In genomic region chr6:84082693-84083265, GRCh38 we compare ENCODE assay signal across 20 cellular contexts. TPM values are rescaled to one million over a fixed set of nuclear protein-coding genes. Genes with fewer than 3 reads are reported as not detected.
A peak's percentile ranks its signal among the peaks of the same experiment; 100 is the strongest.
DNase-seq lines count a peak whose midpoint lies in the region; ATAC-seq, FAIRE-seq and TF ChIP-seq lines count a peak whose summit lies in the region.
"Had no signal": no experiment of that assay in that cellular context is flagged by ENCODE, and none has a peak within 500 bp of the region (broad histone marks: within the 10 kb centered on the region; RNA-seq: fewer than 3 reads in every experiment).

No MANE protein-coding gene starts in this region.

- intact Hi-C loops in Caco-2 (cut with micrococcal nuclease; ENCODE audit: unreplicated experiment), result no loop called here
- intact Hi-C loops in activated CD8-positive, alpha-beta T cell treated with anti-CD3 and anti-CD28 coated beads for 36 hours (cut with micrococcal nuclease), result no loop called here
- intact Hi-C loops in left cardiac atrium (cut with DNase I), result no loop called here
- intact Hi-C loops in thyroid gland (cut with DNase I), result no loop called here

- no peaks in the 10 kb centered on the region for H3K79me2 ChIP-seq in keratinocyte (ENCODE audit: control insufficient read depth, insufficient read depth, low read length)

- no peaks in the 10 kb centered on the region for H3K9me1 ChIP-seq in keratinocyte (ENCODE audit: control insufficient read depth, extremely low read depth, insufficient read depth, low read length)

- dilution Hi-C loops in keratinocyte (cut with MboI; ENCODE audit: extremely low pct_ligation_motif_present, low sequenced_read_pairs), result no loop called here

- H3K9me3 Mint-ChIP-seq in Caco-2 (ENCODE audit: unreplicated experiment), result no peaks in the 10 kb centered on the region
- no peaks in the 10 kb centered on the region for H3K9me3 Mint-ChIP-seq in activated CD8-positive, alpha-beta T cell treated with anti-CD3 and anti-CD28 coated beads for 36 hours
- H3K9me3 Mint-ChIP-seq: effector memory CD8-positive, alpha-beta T cell; stimulated activated naive CD8-positive, alpha-beta T cell treated with anti-CD3 and anti-CD28 coated beads, Interleukin-15, Interleukin-2, amounts not matched to agents 100 ng/mL and 50 ng/mL, for 24 hours had no signal

- H3K4me2 ChIP-seq in keratinocyte (ENCODE audit: control insufficient read depth, extremely low read depth, insufficient read depth, low read depth, low read length), result peak overlapping the region; percentile 13

- H3K36me3 ChIP-seq in Caco-2 (ENCODE audit: control insufficient read depth, insufficient read depth, low read length) (no peaks in the 10 kb centered on the region), keratinocyte (ENCODE audit: control insufficient read depth in 2 of 2, extremely low read depth in 1 of 2, insufficient read depth in 2 of 2, low read length in 2 of 2) (no peaks in the 10 kb centered on the region), thyroid gland (no peaks in the 10 kb centered on the region)
- H3K36me3 ChIP-seq: Peyer's patch had no signal

- peaks cover 11% of the 10 kb centered on the region for H3K4me1 Mint-ChIP-seq in Caco-2 (ENCODE audit: low read depth, unreplicated experiment)
- H3K4me1 Mint-ChIP-seq in activated CD8-positive, alpha-beta T cell treated with anti-CD3 and anti-CD28 coated beads for 36 hours (ENCODE audit: low read depth), result no peaks in the 10 kb centered on the region

- no peak for FAIRE-seq in keratinocyte (lab: Jason Lieb, UNC)

- H3K27ac ChIP-seq in keratinocyte (ENCODE audit: control insufficient read depth, insufficient read depth, low read length), result no peak overlapping the region
- no peak overlapping the region for H3K27ac ChIP-seq in thyroid gland
- H3K27ac ChIP-seq: Peyer's patch had no signal

- no peak for ATAC-seq in activated CD8-positive, alpha-beta T cell treated with anti-CD3 and anti-CD28 coated beads for 36 hours
- no peak for ATAC-seq in left cardiac atrium
- ATAC-seq: effector memory CD8-positive, alpha-beta T cell; left colon; mucosa of descending colon; sciatic nerve had no signal

- peaks cover 20% of the 10 kb centered on the region for H3K4me1 ChIP-seq in Caco-2
- H3K4me1 ChIP-seq in keratinocyte (ENCODE audit: control insufficient read depth, extremely low read depth, insufficient read depth, low read length), result peaks cover 4% of the 10 kb centered on the region
- no peaks in the 10 kb centered on the region for H3K4me1 ChIP-seq in thyroid gland
- H3K4me1 ChIP-seq: Peyer's patch had no signal

- peak overlapping the region; percentile 28 for H2AFZ ChIP-seq in keratinocyte (ENCODE audit: control insufficient read depth, low read length)

- no peak for TF ChIP-seq POLR2A in thyroid gland (IDR thresholded peaks at IDR 0.05)

- CTCF ChIA-PET in Caco-2 (lab: Charles Lee), result no interaction called here
- CTCF ChIA-PET in activated CD8-positive, alpha-beta T cell treated with anti-CD3 and anti-CD28 coated beads for 36 hours (lab: Charles Lee), result no interaction called here

- 56% methylated on average over 11 of the region's 11 CpGs for WGBS in thyroid gland, 2 donors

- BruUV-seq in Caco-2 (replicated peaks; lab: Mats Ljungman, UMichigan), result no TSS peak

- no peaks in the 10 kb centered on the region for H3K27me3 Mint-ChIP-seq in Caco-2 (ENCODE audit: insufficient read depth, unreplicated experiment)
- peaks cover 8% of the 10 kb centered on the region for H3K27me3 Mint-ChIP-seq in activated CD8-positive, alpha-beta T cell treated with anti-CD3 and anti-CD28 coated beads for 36 hours

- H3K27me3 ChIP-seq in Caco-2 (replicated peaks; ENCODE audit: control insufficient read depth, insufficient read depth, low read length) (no peaks in the 10 kb centered on the region), keratinocyte (ENCODE audit: control insufficient read depth, extremely low read depth, insufficient read depth, low read length) (no peaks in the 10 kb centered on the region), thyroid gland (no peaks in the 10 kb centered on the region)
- H3K27me3 ChIP-seq: Peyer's patch had no signal

- TF ChIP-seq CTCF in Caco-2 (IDR thresholded peaks at IDR 0.05; ENCODE audit: insufficient read depth in 1 of 2, low read depth in 1 of 2, low read length in 1 of 2, severe bottlenecking in 1 of 2, unreplicated experiment in 1 of 2) (no peak), keratinocyte (optimal IDR thresholded peaks at IDR 0.05 in 1 of 3, IDR thresholded peaks at IDR 0.05 in 1 of 3, conservative IDR thresholded peaks at IDR 0.05 in 1 of 3; ENCODE audit: extremely low read depth in 1 of 3, insufficient read depth in 2 of 3, low read length in 3 of 3) (no peak), thyroid gland (IDR thresholded peaks at IDR 0.05) (no peak)
- TF ChIP-seq CTCF in activated CD8-positive, alpha-beta T cell treated with anti-CD3 and anti-CD28 coated beads for 36 hours (IDR thresholded peaks at IDR 0.05), result no peak

- POLR2A ChIA-PET in Caco-2 (lab: Charles Lee), result no interaction called here
- POLR2A ChIA-PET in activated CD8-positive, alpha-beta T cell treated with anti-CD3 and anti-CD28 coated beads for 36 hours (lab: Charles Lee), result no interaction called here

- peak overlapping the region; percentile 42 for H3K4me3 Mint-ChIP-seq in Caco-2 (ENCODE audit: unreplicated experiment)
- H3K4me3 Mint-ChIP-seq in activated CD8-positive, alpha-beta T cell treated with anti-CD3 and anti-CD28 coated beads for 36 hours, result no peak overlapping the region
- H3K4me3 Mint-ChIP-seq: effector memory CD8-positive, alpha-beta T cell; stimulated activated naive CD8-positive, alpha-beta T cell treated with anti-CD3 and anti-CD28 coated beads, Interleukin-15, Interleukin-2, amounts not matched to agents 100 ng/mL and 50 ng/mL, for 24 hours had no signal

- no peak overlapping the region for H3K9ac ChIP-seq in keratinocyte (ENCODE audit: control insufficient read depth, extremely low read depth, insufficient read depth, low read length)

- H3K4me3 ChIP-seq in Caco-2 (ENCODE audit: low read depth, low read length) (no peak overlapping the region), keratinocyte (ENCODE audit: control insufficient read depth in 2 of 3, extremely low read depth in 1 of 3, insufficient read depth in 2 of 3, low read depth in 1 of 3, low read length in 3 of 3) (no peak overlapping the region), thyroid gland (replicated peaks in 1 of 3) (no peak overlapping the region)
- H3K4me3 ChIP-seq: mucosa of descending colon, Peyer's patch had no signal

- H3K9me3 ChIP-seq in Caco-2 (no peaks in the 10 kb centered on the region), keratinocyte (ENCODE audit: control insufficient read depth, low read depth, low read length) (no peaks in the 10 kb centered on the region), thyroid gland (no peaks in the 10 kb centered on the region)
- H3K9me3 ChIP-seq: mucosa of descending colon, Peyer's patch had no signal

- peak in 1 of 2 experiments; percentile 16 for DNase-seq in Caco-2
- peak; percentile 61 for DNase-seq in NCI-H146 (lab: John Stamatoyannopoulos, UW)
- peak; percentile 64 for DNase-seq in astrocyte of the hippocampus (ENCODE audit: low read depth, low spot score)
- DNase-seq in keratinocyte (ENCODE audit: low read depth, low spot score), result no peak
- DNase-seq in dermis blood vessel endothelial cell, result no peak
- no peak for DNase-seq in activated CD8-positive, alpha-beta T cell treated with anti-CD3 and anti-CD28 coated beads for 36 hours
- no peak for DNase-seq in left cardiac atrium
- no peak for DNase-seq in thyroid gland
- DNase-seq: activated effector memory CD4-positive, alpha-beta T cell treated with Interleukin-2 at 50 U/mL for 16 hours; DMS79 treated with DMSO at 0.1 percent for 48 hours; effector memory CD8-positive, alpha-beta T cell; hippocampal formation; IMR-90; left colon; mucosa of descending colon; NCI-H2029 treated with DMSO at 0.1 percent for 48 hours; occipital lobe; Peyer's patch had no signal

- no peaks in the 10 kb centered on the region for H4K20me1 ChIP-seq in keratinocyte (ENCODE audit: control insufficient read depth, extremely low read depth, insufficient read depth, low read length)

- no peaks in the 10 kb centered on the region for H3K36me3 Mint-ChIP-seq in Caco-2 (ENCODE audit: insufficient read depth, unreplicated experiment)
- H3K36me3 Mint-ChIP-seq in activated CD8-positive, alpha-beta T cell treated with anti-CD3 and anti-CD28 coated beads for 36 hours (ENCODE audit: low read depth), result no peaks in the 10 kb centered on the region

- peak overlapping the region; percentile 64 for H3K27ac Mint-ChIP-seq in Caco-2 (ENCODE audit: unreplicated experiment)
- H3K27ac Mint-ChIP-seq in activated CD8-positive, alpha-beta T cell treated with anti-CD3 and anti-CD28 coated beads for 36 hours, result no peak overlapping the region
- H3K27ac Mint-ChIP-seq: effector memory CD8-positive, alpha-beta T cell; stimulated activated naive CD8-positive, alpha-beta T cell treated with anti-CD3 and anti-CD28 coated beads, Interleukin-15, Interleukin-2, amounts not matched to agents 100 ng/mL and 50 ng/mL, for 24 hours had no signal

RNA-seq across cellular contexts. Expression of gene MRAP2, which starts 49.2 kb away (rescaled TPM):
- total RNA-seq in Caco-2 (2022) (1.4 and 1.8 TPM in 2 replicates), dermis blood vessel endothelial cell (2.7 and 3.1 TPM in 2 replicates), left cardiac atrium (1 to 10 TPM in 1 of 2 donors, under 1 TPM in 1; 0.38 to 1.2 TPM), thyroid gland (1 to 10 TPM in 1 of 4 donors, under 1 TPM in 2, not detected in 1; 0.33 to 1.5 (median 0.50) TPM)
- polyA plus RNA-seq in keratinocyte, result 2.4 to 4.1 TPM (median 3.0 TPM) in 3 replicates
- 0.12 TPM for polyA plus RNA-seq in keratinocyte (2011; ENCODE audit: low read depth)
- 3.3 and 6.2 TPM in 2 replicates for polyA plus RNA-seq in keratinocyte (2011; cell fraction: cytosol; rRNA removed)
- 2.6 and 2.8 TPM in 2 replicates for polyA plus RNA-seq in keratinocyte (2011; cell fraction: nucleus; rRNA removed)
- polyA plus RNA-seq in keratinocyte (2012; ENCODE audit: low replicate concordance), result 0.37 and 1.8 TPM in 2 replicates
- 0.62 to 3.6 TPM (median 3.1 TPM) in 3 replicates for polyA minus RNA-seq in keratinocyte
- polyA minus RNA-seq in keratinocyte (2011; cell fraction: cytosol; rRNA and poly(A)+ RNA removed), result 2.1 TPM
- polyA minus RNA-seq in keratinocyte (2011; cell fraction: nucleus; rRNA and poly(A)+ RNA removed), result 0.74 and 1.5 TPM in 2 replicates
- not detected for total RNA-seq in activated CD8-positive, alpha-beta T cell treated with anti-CD3 and anti-CD28 coated beads for 36 hours
- total RNA-seq: IMR-90 had no signal

Comparison
In these comparisons a context has a peak if more than half of its experiments do, and no peak if none do; other contexts are left out.
1. DNase-seq: peak in NCI-H146 (single experiment) and astrocyte of the hippocampus (single experiment); none in keratinocyte (single experiment), dermis blood vessel endothelial cell (single experiment), activated CD8-positive, alpha-beta T cell treated with anti-CD3 and anti-CD28 coated beads for 36 hours (single experiment), left cardiac atrium (single experiment) and thyroid gland (0 of 2).